In genomic region chr6:129489215-129489765, GRCh38 we compare ENCODE assay signal across 16 cellular contexts.
DNase-seq lines count a peak whose midpoint lies in the region; ATAC-seq and TF ChIP-seq lines count a peak whose summit lies in the region.
"Had no signal": no experiment of that assay in that cellular context is flagged by ENCODE, and none has a peak within 500 bp of the region (broad histone marks: within the 10 kb centered on the region; RNA-seq: fewer than 3 reads in every experiment).

No MANE protein-coding gene starts in this region.

- peaks cover 3% of the 10 kb centered on the region for H3K36me3 Mint-ChIP-seq in T-helper 1 cell treated with Interleukin-12 subunit alpha and Interleukin-12 subunit beta and Interleukin-4 antibody, amounts not matched to agents 30 μg/mL and 1 μg/mL, for 36 hours (ENCODE audit: low read depth)
- H3K36me3 Mint-ChIP-seq in effector memory CD8-positive, alpha-beta T cell (ENCODE audit: insufficient read depth), result no peaks in the 10 kb centered on the region

- H3K27me3 ChIP-seq in PC-3 (ENCODE audit: low read length) (no peaks in the 10 kb centered on the region), skeletal muscle satellite cell (ENCODE audit: control insufficient read depth, insufficient read depth, low read length) (no peaks in the 10 kb centered on the region)

- H3K4me3 Mint-ChIP-seq in T-helper 1 cell treated with Interleukin-12 subunit alpha and Interleukin-12 subunit beta and Interleukin-4 antibody, amounts not matched to agents 30 μg/mL and 1 μg/mL, for 36 hours, result peak overlapping the region; percentile 45
- peak overlapping the region in 1 of 2 donors; percentile 76 for H3K4me3 Mint-ChIP-seq in effector memory CD8-positive, alpha-beta T cell
- H3K4me3 Mint-ChIP-seq: type B pancreatic cell had no signal

- H3K9ac ChIP-seq in PC-3 (ENCODE audit: low read length) (peak overlapping the region; percentile 98), skeletal muscle satellite cell (ENCODE audit: low read depth, low read length) (peak overlapping the region; percentile 92)

- H3K4me2 ChIP-seq in PC-3 (ENCODE audit: low read length), result peak overlapping the region; percentile 97
- H3K4me2 ChIP-seq in skeletal muscle satellite cell (ENCODE audit: low read length), result peak overlapping the region; percentile 18

- H3F3A ChIP-seq in PC-3 (ENCODE audit: low read length, unreplicated experiment), result peaks cover 3% of the 10 kb centered on the region

- no peaks in the 10 kb centered on the region for H3K9me3 Mint-ChIP-seq in T-helper 1 cell treated with Interleukin-12 subunit alpha and Interleukin-12 subunit beta and Interleukin-4 antibody, amounts not matched to agents 30 μg/mL and 1 μg/mL, for 36 hours
- no peaks in the 10 kb centered on the region for H3K9me3 Mint-ChIP-seq in effector memory CD8-positive, alpha-beta T cell
- H3K9me3 Mint-ChIP-seq: type B pancreatic cell had no signal

- H3K79me2 ChIP-seq in PC-3 (ENCODE audit: low read length), result no peaks in the 10 kb centered on the region

- CTCF ChIA-PET in PC-3 (lab: Charles Lee), result interaction anchor here (1.5 kb wide), 1 partner anchor 20 kb away, joined by 4 read pairs; no protein-coding TSS in a partner anchor

- H3K4me1 ChIP-seq in PC-3 (ENCODE audit: insufficient read depth, low read length), result peaks cover 51% of the 10 kb centered on the region
- H3K4me1 ChIP-seq in skeletal muscle satellite cell (ENCODE audit: control insufficient read depth, insufficient read depth, low read length), result peaks cover 53% of the 10 kb centered on the region

- H4K20me1 ChIP-seq in PC-3 (ENCODE audit: low read length), result no peaks in the 10 kb centered on the region

- H3K36me3 ChIP-seq in PC-3 (ENCODE audit: low read depth, low read length) (no peaks in the 10 kb centered on the region), skeletal muscle satellite cell (ENCODE audit: insufficient read depth, low read length) (peaks cover 9% of the 10 kb centered on the region)

- POLR2A ChIA-PET in PC-3 (lab: Charles Lee; ENCODE audit: unreplicated experiment), result no interaction called here

- no peaks in the 10 kb centered on the region for H3K27me3 Mint-ChIP-seq in T-helper 1 cell treated with Interleukin-12 subunit alpha and Interleukin-12 subunit beta and Interleukin-4 antibody, amounts not matched to agents 30 μg/mL and 1 μg/mL, for 36 hours (ENCODE audit: low read depth)
- no peaks in the 10 kb centered on the region for H3K27me3 Mint-ChIP-seq in effector memory CD8-positive, alpha-beta T cell
- H3K27me3 Mint-ChIP-seq: type B pancreatic cell had no signal

- H3K27ac Mint-ChIP-seq in T-helper 1 cell treated with Interleukin-12 subunit alpha and Interleukin-12 subunit beta and Interleukin-4 antibody, amounts not matched to agents 30 μg/mL and 1 μg/mL, for 36 hours, result peak overlapping the region; percentile 64
- peak overlapping the region; percentile 86 to 96 for H3K27ac Mint-ChIP-seq in effector memory CD8-positive, alpha-beta T cell
- H3K27ac Mint-ChIP-seq: type B pancreatic cell had no signal

- no peak for TF ChIP-seq CTCF in PC-3 (conservative IDR thresholded peaks at IDR 0.05; ENCODE audit: low read depth, low read length)

- BruUV-seq in PC-3 (replicated peaks; lab: Mats Ljungman, UMichigan), result no TSS peak

- ATAC-seq in PC-3, result no peak
- no peak for ATAC-seq in effector memory CD8-positive, alpha-beta T cell (replicated peaks)
- ATAC-seq in HG03432 (IDR thresholded peaks at IDR 0.05; ENCODE audit: unreplicated experiment), result no peak
- ATAC-seq: esophagus mucosa had no signal

- no peaks in the 10 kb centered on the region for H3K9me3 ChIP-seq in PC-3 (ENCODE audit: low read length)
- H3K9me3 ChIP-seq in skeletal muscle satellite cell (replicated peaks; ENCODE audit: low read length), result no peaks in the 10 kb centered on the region

- no peaks in the 10 kb centered on the region for H3K9me2 ChIP-seq in PC-3 (replicated peaks; ENCODE audit: low read length)

- intact Hi-C loops in PC-3 (cut with micrococcal nuclease), result no loop called here

- H3K27ac ChIP-seq in PC-3 (ENCODE audit: low read length), result peak overlapping the region; percentile 100

- no peak overlapping the region; the same call in 1 of the 2 replicates for H2AFZ ChIP-seq in PC-3 (ENCODE audit: low read length)

- H3K4me1 Mint-ChIP-seq in T-helper 1 cell treated with Interleukin-12 subunit alpha and Interleukin-12 subunit beta and Interleukin-4 antibody, amounts not matched to agents 30 μg/mL and 1 μg/mL, for 36 hours (ENCODE audit: low read depth), result peaks cover 30% of the 10 kb centered on the region
- peaks cover 16 to 23% of the 10 kb centered on the region in 2 donors for H3K4me1 Mint-ChIP-seq in effector memory CD8-positive, alpha-beta T cell (ENCODE audit: low read depth in 2 of 2)

- H3K4me3 ChIP-seq in PC-3 (ENCODE audit: low read length), result no peak overlapping the region
- H3K4me3 ChIP-seq in skeletal muscle satellite cell (ENCODE audit: low read length), result peak overlapping the region; percentile 17

- no peak for DNase-seq in T-helper 1 cell
- DNase-seq in PC-3, result no peak
- DNase-seq in effector memory CD8-positive, alpha-beta T cell, result no peak
- no peak for DNase-seq in NOMO-1 (lab: John Stamatoyannopoulos, UW; ENCODE audit: unreplicated experiment in 2 of 2)
- no peak for DNase-seq in NCI-H1694 (lab: John Stamatoyannopoulos, UW)
- DNase-seq: 8988T, KBM-7, kidney, NCI-H446, posterior cingulate gyrus, SIG-M5 had no signal
